Comparison of ENCODE assay signal across 19 cellular contexts in the genomic region with DNA sequence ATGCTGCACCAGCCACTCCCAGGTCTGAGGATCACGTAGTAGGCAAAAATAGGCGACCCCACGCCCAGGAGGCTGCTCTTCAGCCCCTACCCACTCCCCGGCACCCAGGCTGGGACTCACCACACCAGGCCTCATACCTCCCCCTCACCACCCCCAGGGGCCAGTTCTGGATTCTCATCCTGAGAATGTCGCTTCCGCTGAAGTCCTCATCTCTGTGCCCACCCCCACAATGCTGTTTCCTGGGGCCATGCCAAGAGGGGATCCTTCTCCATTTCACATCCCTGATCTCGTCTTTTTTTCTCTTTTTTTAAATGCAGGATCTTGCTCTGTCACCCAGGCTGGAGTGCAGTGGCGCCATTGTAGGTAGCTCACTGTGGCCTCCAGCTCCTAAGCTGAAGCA. TPM values are rescaled to one million over a fixed set of nuclear protein-coding genes. Genes with fewer than 3 reads are reported as not detected.
DNase-seq lines count a peak whose midpoint lies in the region; ATAC-seq and TF ChIP-seq lines count a peak whose summit lies in the region.
"Had no signal": no experiment of that assay in that cellular context is flagged by ENCODE, and none has a peak within 500 bp of the region (broad histone marks: within the 10 kb centered on the region; RNA-seq: fewer than 3 reads in every experiment).

No MANE protein-coding gene starts in this region.

- H3K36me3 Mint-ChIP-seq in T-helper 1 cell treated with Interleukin-12 subunit alpha and Interleukin-12 subunit beta and Interleukin-4 antibody, amounts not matched to agents 30 μg/mL and 1 μg/mL, for 36 hours (ENCODE audit: low read depth) = peaks cover 55% of the 10 kb centered on the region
- peaks cover 41% of the 10 kb centered on the region for H3K36me3 Mint-ChIP-seq in activated naive CD8-positive, alpha-beta T cell treated with anti-CD3 and anti-CD28 coated beads for 36 hours
- H3K36me3 Mint-ChIP-seq in nephron progenitor cell (ENCODE audit: low read depth) = no peaks in the 10 kb centered on the region

- no peaks in the 10 kb centered on the region for H3K9me3 Mint-ChIP-seq in T-helper 1 cell treated with Interleukin-12 subunit alpha and Interleukin-12 subunit beta and Interleukin-4 antibody, amounts not matched to agents 30 μg/mL and 1 μg/mL, for 36 hours
- H3K9me3 Mint-ChIP-seq in activated naive CD8-positive, alpha-beta T cell treated with anti-CD3 and anti-CD28 coated beads for 36 hours = no peaks in the 10 kb centered on the region
- no peaks in the 10 kb centered on the region for H3K9me3 Mint-ChIP-seq in nephron progenitor cell

- H3K4me3 ChIP-seq in DND-41 (ENCODE audit: low read depth in 1 of 2, low read length in 2 of 2) = peak overlapping the region in 1 of 2 experiments; percentile 85; a peak in 2 of 4 replicates
- H3K4me3 ChIP-seq: cardiac muscle cell, sigmoid colon had no signal

- H3K27me3 Mint-ChIP-seq in T-helper 1 cell treated with Interleukin-12 subunit alpha and Interleukin-12 subunit beta and Interleukin-4 antibody, amounts not matched to agents 30 μg/mL and 1 μg/mL, for 36 hours (ENCODE audit: low read depth) = no peaks in the 10 kb centered on the region
- H3K27me3 Mint-ChIP-seq in activated naive CD8-positive, alpha-beta T cell treated with anti-CD3 and anti-CD28 coated beads for 36 hours = peaks cover 3% of the 10 kb centered on the region
- H3K27me3 Mint-ChIP-seq in nephron progenitor cell (ENCODE audit: low read depth, poor library complexity) = peaks cover 7% of the 10 kb centered on the region

- peak overlapping the region; percentile 98 for H3K4me3 Mint-ChIP-seq in T-helper 1 cell treated with Interleukin-12 subunit alpha and Interleukin-12 subunit beta and Interleukin-4 antibody, amounts not matched to agents 30 μg/mL and 1 μg/mL, for 36 hours
- H3K4me3 Mint-ChIP-seq in activated naive CD8-positive, alpha-beta T cell treated with anti-CD3 and anti-CD28 coated beads for 36 hours = peak overlapping the region; percentile 95
- no peak overlapping the region for H3K4me3 Mint-ChIP-seq in nephron progenitor cell

- DNase-seq in T-helper 1 cell (no peak), DND-41 (peak; percentile 42), nephron progenitor cell (no peak), AML-193 (lab: John Stamatoyannopoulos, UW) (no peak), foreskin keratinocyte (no peak)
- no peak for DNase-seq in activated naive CD8-positive, alpha-beta T cell treated with anti-CD3 and anti-CD28 coated beads for 36 hours
- DNase-seq: mesendoderm; NCI-H2029; NCI-H510A treated with DMSO at 0.1 percent for 48 hours; occipital lobe; sigmoid colon; stimulated activated CD4-positive, alpha-beta T cell treated with anti-CD3 and anti-CD28 coated beads, Interleukin-2, amount 100 ng/mL, for 48 hours had no signal

- H3K4me1 Mint-ChIP-seq in T-helper 1 cell treated with Interleukin-12 subunit alpha and Interleukin-12 subunit beta and Interleukin-4 antibody, amounts not matched to agents 30 μg/mL and 1 μg/mL, for 36 hours (ENCODE audit: low read depth) = peaks cover 44% of the 10 kb centered on the region
- peaks cover 28% of the 10 kb centered on the region for H3K4me1 Mint-ChIP-seq in activated naive CD8-positive, alpha-beta T cell treated with anti-CD3 and anti-CD28 coated beads for 36 hours
- H3K4me1 Mint-ChIP-seq in nephron progenitor cell = peaks cover under 1% of the 10 kb centered on the region

- no peak for ATAC-seq in DND-41 (ENCODE audit: insufficient read depth, low read depth)
- no peak for ATAC-seq in HG03520 (IDR thresholded peaks at IDR 0.05; ENCODE audit: unreplicated experiment)
- ATAC-seq in foreskin keratinocyte = no peak

- peaks cover 91% of the 10 kb centered on the region for H3K79me2 ChIP-seq in DND-41 (ENCODE audit: insufficient read depth, low read length)

- H3K27ac ChIP-seq in DND-41 (ENCODE audit: low read length) (peak overlapping the region; percentile 96), foreskin keratinocyte (no peak overlapping the region)
- H3K27ac ChIP-seq: 22Rv1, C4-2B, cardiac muscle cell, sigmoid colon had no signal

- peaks cover 71% of the 10 kb centered on the region for H3K36me3 ChIP-seq in DND-41 (ENCODE audit: insufficient read depth, low read length)
- H3K36me3 ChIP-seq: cardiac muscle cell, sigmoid colon had no signal

- H3K9ac ChIP-seq in DND-41 (ENCODE audit: low read depth, low read length) = peak overlapping the region; percentile 93

- no peaks in the 10 kb centered on the region for H3K9me3 ChIP-seq in DND-41 (ENCODE audit: insufficient read depth, low read length, severe bottlenecking)
- H3K9me3 ChIP-seq: sigmoid colon had no signal

- no peak for TF ChIP-seq CTCF in DND-41 (IDR thresholded peaks at IDR 0.05; ENCODE audit: borderline replicate concordance, extremely low read depth, low read length, poor library complexity, severe bottlenecking)
- TF ChIP-seq CTCF in nephron progenitor cell (IDR thresholded peaks at IDR 0.05) = no peak
- TF ChIP-seq CTCF in foreskin keratinocyte (conservative IDR thresholded peaks at IDR 0.05) = no peak

- H3K27ac Mint-ChIP-seq in T-helper 1 cell treated with Interleukin-12 subunit alpha and Interleukin-12 subunit beta and Interleukin-4 antibody, amounts not matched to agents 30 μg/mL and 1 μg/mL, for 36 hours = peak overlapping the region; percentile 81
- peak overlapping the region; percentile 99 for H3K27ac Mint-ChIP-seq in activated naive CD8-positive, alpha-beta T cell treated with anti-CD3 and anti-CD28 coated beads for 36 hours
- peak overlapping the region; percentile 52 for H3K27ac Mint-ChIP-seq in nephron progenitor cell

- H3K27me3 ChIP-seq in DND-41 (ENCODE audit: insufficient read depth, low read length, poor library complexity) (no peaks in the 10 kb centered on the region), foreskin keratinocyte (no peaks in the 10 kb centered on the region)
- H3K27me3 ChIP-seq: cardiac muscle cell, sigmoid colon had no signal

- no peak overlapping the region for H2AFZ ChIP-seq in DND-41 (ENCODE audit: low read depth, low read length)

- peaks cover 86% of the 10 kb centered on the region for H3K4me1 ChIP-seq in DND-41 (ENCODE audit: insufficient read depth, low read length)
- no peaks in the 10 kb centered on the region for H3K4me1 ChIP-seq in foreskin keratinocyte

- peaks cover 24% of the 10 kb centered on the region for H4K20me1 ChIP-seq in DND-41 (ENCODE audit: insufficient read depth, low read length)

- H3K4me2 ChIP-seq in DND-41 (ENCODE audit: insufficient read depth, low read length) = peak overlapping the region; percentile 99

RNA-seq across cellular contexts. Expression of gene OSM, which starts 1.7 kb away (rescaled TPM):
- total RNA-seq in activated naive CD8-positive, alpha-beta T cell treated with anti-CD3 and anti-CD28 coated beads for 36 hours = 10 to 100 TPM; 47.9 to 50.7 TPM
- not detected in 2 replicates for total RNA-seq in foreskin keratinocyte
- polyA plus RNA-seq in foreskin keratinocyte = not detected in 2 replicates
- total RNA-seq: cardiac muscle cell, SK-MEL-5 had no signal
- polyA plus RNA-seq: cardiac muscle cell, keratinocyte had no signal

RNA-seq across cellular contexts. Expression of gene CASTOR1, which starts 21.0 kb away (rescaled TPM):
- 1 to 10 TPM; 2.8 to 3.5 TPM for total RNA-seq in activated naive CD8-positive, alpha-beta T cell treated with anti-CD3 and anti-CD28 coated beads for 36 hours
- total RNA-seq in foreskin keratinocyte = 3.2 and 3.5 TPM in 2 replicates
- 2.4 and 3.1 TPM in 2 replicates for polyA plus RNA-seq in foreskin keratinocyte

RNA-seq across cellular contexts. Expression of gene LIF, which starts 21.8 kb away (rescaled TPM):
- 100 to 1,000 TPM; 282 to 288 TPM for total RNA-seq in activated naive CD8-positive, alpha-beta T cell treated with anti-CD3 and anti-CD28 coated beads for 36 hours
- 0.17 and 0.25 TPM in 2 replicates for total RNA-seq in foreskin keratinocyte
- polyA plus RNA-seq in foreskin keratinocyte = 0.18 and 0.19 TPM in 2 replicates
- total RNA-seq: occipital lobe had no signal

RNA-seq across cellular contexts. Expression of gene TBC1D10A, which starts 58.4 kb away (rescaled TPM):
- total RNA-seq in activated naive CD8-positive, alpha-beta T cell treated with anti-CD3 and anti-CD28 coated beads for 36 hours = 10 to 100 TPM; 13.0 to 14.4 TPM
- 15.0 and 16.2 TPM in 2 replicates for total RNA-seq in foreskin keratinocyte
- 15.2 and 15.5 TPM in 2 replicates for polyA plus RNA-seq in foreskin keratinocyte

Comparison
In these comparisons a context has a peak if more than half of its experiments do, and no peak if none do; other contexts are left out.
1. RNA of gene OSM, which starts 1.7 kb away (total RNA-seq): 47.9 to 50.7 TPM in activated naive CD8-positive, alpha-beta T cell treated with anti-CD3 and anti-CD28 coated beads for 36 hours; not detected in foreskin keratinocyte; every median in the first group is over 10 times any median in the second.
2. RNA of gene LIF, which starts 21.8 kb away (total RNA-seq): 282 to 288 TPM in activated naive CD8-positive, alpha-beta T cell treated with anti-CD3 and anti-CD28 coated beads for 36 hours; 0.17 to 0.25 TPM in foreskin keratinocyte; every median in the first group is over 100 times any median in the second.
3. Peak in every context shown above with its lines, with median percentiles within 50 percentile points of each other: H3K27ac Mint-ChIP-seq.